ENCODE assay signal across 8 cellular contexts in genomic region chr4:98930311-98930865, GRCh38. TPM values are rescaled to one million over a fixed set of nuclear protein-coding genes. Genes with fewer than 3 reads are reported as not detected.
DNase-seq lines count a peak whose midpoint lies in the region; ATAC-seq and TF ChIP-seq lines count a peak whose summit lies in the region.

No MANE protein-coding gene starts in this region.

- TF ChIP-seq POLR2A in testis (IDR thresholded peaks at IDR 0.05): no peak

- peaks cover 26% of the 10 kb centered on the region for H4K20me1 ChIP-seq in hepatocyte (ENCODE audit: insufficient read depth, poor library complexity, severe bottlenecking)

- H2AFZ ChIP-seq in hepatocyte: no peak overlapping the region

- no peaks in the 10 kb centered on the region for H3K9me3 ChIP-seq in hepatocyte (ENCODE audit: low read depth)
- H3K9me3 ChIP-seq in testis: no peaks in the 10 kb centered on the region

- 97% methylated on average over 2 of the region's 2 CpGs for WGBS in hepatocyte (ENCODE audit: low lambda C conversion rate, missing lambda C conversion rate)
- 75 to 81% methylated on average over 2 of the region's 2 CpGs for whole genome bisulfite sequencing in testis, 2 donors

- no peaks in the 10 kb centered on the region for H3K9me2 ChIP-seq in hepatocyte (replicated peaks; ENCODE audit: insufficient read depth)

- no peak for TF ChIP-seq CTCF in activated CD8-positive, alpha-beta T cell treated with anti-CD3 and anti-CD28 coated beads for 36 hours (IDR thresholded peaks at IDR 0.05)
- TF ChIP-seq CTCF in hepatocyte (IDR thresholded peaks at IDR 0.05; ENCODE audit: poor library complexity): no peak
- TF ChIP-seq CTCF in testis (IDR thresholded peaks at IDR 0.05): no peak

- peaks cover 36% of the 10 kb centered on the region for H3K4me1 Mint-ChIP-seq in activated CD4-positive, alpha-beta T cell treated with anti-CD3 and anti-CD28 coated beads, Interleukin-2, amount 10 ng/mL, durations not matched to agents 7 days and 5 days
- H3K4me1 Mint-ChIP-seq in activated CD8-positive, alpha-beta T cell treated with anti-CD3 and anti-CD28 coated beads for 36 hours (ENCODE audit: low read depth): peaks cover 33% of the 10 kb centered on the region

- H3K4me2 ChIP-seq in hepatocyte: peak overlapping the region; percentile 74

- peak overlapping the region; percentile 87 for H3K4me3 Mint-ChIP-seq in activated CD4-positive, alpha-beta T cell treated with anti-CD3 and anti-CD28 coated beads, Interleukin-2, amount 10 ng/mL, durations not matched to agents 7 days and 5 days
- H3K4me3 Mint-ChIP-seq in activated CD8-positive, alpha-beta T cell treated with anti-CD3 and anti-CD28 coated beads for 36 hours: peak overlapping the region; percentile 88

- no peak overlapping the region for H3K4me3 ChIP-seq in hepatocyte
- peak overlapping the region in 1 of 2 donors; percentile 99 for H3K4me3 ChIP-seq in testis

- H3K36me3 ChIP-seq in hepatocyte (replicated peaks; ENCODE audit: insufficient read depth, low read depth) (no peaks in the 10 kb centered on the region), testis (ENCODE audit: low read depth, missing control alignments) (no peaks in the 10 kb centered on the region)

- DNase-seq in activated CD4-positive, alpha-beta T cell treated with anti-CD3 and anti-CD28 coated beads, Interleukin-2, amount 10 ng/mL, durations not matched to agents 7 days and 5 days: no peak
- no peak for DNase-seq in activated CD4-positive, alpha-beta T cell treated with anti-CD3 and anti-CD28 coated beads for 1 hour
- DNase-seq in activated CD8-positive, alpha-beta T cell treated with anti-CD3 and anti-CD28 coated beads for 36 hours: no peak
- no peak for DNase-seq in hepatocyte (ENCODE audit: low spot score)
- no peak for DNase-seq in testis
- DNase-seq in NCI-H446 (lab: John Stamatoyannopoulos, UW): no peak

- no peaks in the 10 kb centered on the region for H3K27me3 Mint-ChIP-seq in activated CD4-positive, alpha-beta T cell treated with anti-CD3 and anti-CD28 coated beads, Interleukin-2, amount 10 ng/mL, durations not matched to agents 7 days and 5 days
- no peaks in the 10 kb centered on the region for H3K27me3 Mint-ChIP-seq in activated CD8-positive, alpha-beta T cell treated with anti-CD3 and anti-CD28 coated beads for 36 hours

- intact Hi-C loops in activated CD8-positive, alpha-beta T cell treated with anti-CD3 and anti-CD28 coated beads for 36 hours (cut with micrococcal nuclease): no loop called here
- intact Hi-C loops in testis (cut with DNase I; ENCODE audit: low total_unique reads): no loop called here

- H3K36me3 Mint-ChIP-seq in activated CD4-positive, alpha-beta T cell treated with anti-CD3 and anti-CD28 coated beads, Interleukin-2, amount 10 ng/mL, durations not matched to agents 7 days and 5 days (ENCODE audit: low read depth): peaks cover 20% of the 10 kb centered on the region
- peaks cover 17% of the 10 kb centered on the region for H3K36me3 Mint-ChIP-seq in activated CD8-positive, alpha-beta T cell treated with anti-CD3 and anti-CD28 coated beads for 36 hours (ENCODE audit: low read depth)

- H3K27me3 ChIP-seq in hepatocyte: no peaks in the 10 kb centered on the region
- H3K27me3 ChIP-seq in testis: no peaks in the 10 kb centered on the region

- ATAC-seq in activated CD8-positive, alpha-beta T cell treated with anti-CD3 and anti-CD28 coated beads for 36 hours: no peak
- no peak for ATAC-seq in GM19397 (IDR thresholded peaks at IDR 0.05; ENCODE audit: unreplicated experiment)
- no peak for ATAC-seq in HG03460 (IDR thresholded peaks at IDR 0.05; ENCODE audit: unreplicated experiment)

- H3K9me3 Mint-ChIP-seq in activated CD4-positive, alpha-beta T cell treated with anti-CD3 and anti-CD28 coated beads, Interleukin-2, amount 10 ng/mL, durations not matched to agents 7 days and 5 days: no peaks in the 10 kb centered on the region
- no peaks in the 10 kb centered on the region for H3K9me3 Mint-ChIP-seq in activated CD8-positive, alpha-beta T cell treated with anti-CD3 and anti-CD28 coated beads for 36 hours

- peak overlapping the region; percentile 96 for H3K27ac Mint-ChIP-seq in activated CD4-positive, alpha-beta T cell treated with anti-CD3 and anti-CD28 coated beads, Interleukin-2, amount 10 ng/mL, durations not matched to agents 7 days and 5 days
- H3K27ac Mint-ChIP-seq in activated CD8-positive, alpha-beta T cell treated with anti-CD3 and anti-CD28 coated beads for 36 hours: peak overlapping the region; percentile 95

- H3K27ac ChIP-seq in hepatocyte (peak overlapping the region; percentile 95), testis (peak overlapping the region; percentile 90 to 98)

- H3K4me1 ChIP-seq in hepatocyte (ENCODE audit: insufficient read depth) (peaks cover 9% of the 10 kb centered on the region), testis (no peaks in the 10 kb centered on the region)

- POLR2A ChIA-PET in activated CD4-positive, alpha-beta T cell treated with anti-CD3 and anti-CD28 coated beads, Interleukin-2, amount 10 ng/mL, durations not matched to agents 7 days and 5 days (lab: Charles Lee): no interaction called here
- POLR2A ChIA-PET in activated CD8-positive, alpha-beta T cell treated with anti-CD3 and anti-CD28 coated beads for 36 hours (lab: Charles Lee): interaction anchor here (1.0 to 5.1 kb wide), 6 partner anchors 8 to 447 kb away, joined by 3 to 58 read pairs (median 7); partner anchors contain the start of gene METAP1

- CTCF ChIA-PET in activated CD4-positive, alpha-beta T cell treated with anti-CD3 and anti-CD28 coated beads, Interleukin-2, amount 10 ng/mL, durations not matched to agents 7 days and 5 days (lab: Charles Lee): interaction anchor here (0.6 to 3.3 kb wide), 5 partner anchors 10 to 745 kb away, joined by 3 to 16 read pairs (median 3); partner anchors contain the start of gene METAP1
- CTCF ChIA-PET in activated CD8-positive, alpha-beta T cell treated with anti-CD3 and anti-CD28 coated beads for 36 hours (lab: Charles Lee): interaction anchor here (0.7 to 3.2 kb wide), 4 partner anchors 15 to 126 kb away, joined by 3 to 27 read pairs (median 8); partner anchors contain the start of gene METAP1

- peaks cover 32% of the 10 kb centered on the region for H3K79me2 ChIP-seq in hepatocyte

RNA-seq across cellular contexts. Expression of gene EIF4E, which starts 1.5 kb away (rescaled TPM):
- total RNA-seq in activated CD4-positive, alpha-beta T cell treated with anti-CD3 and anti-CD28 coated beads, Interleukin-2, amount 10 ng/mL, durations not matched to agents 7 days and 5 days: 100 to 1,000 TPM in 1 of 2 experiments, 10 to 100 TPM in 1; 83.7 to 101 TPM
- 100 to 1,000 TPM; 118 to 121 TPM for total RNA-seq in activated CD8-positive, alpha-beta T cell treated with anti-CD3 and anti-CD28 coated beads for 36 hours
- 95.1 and 124 TPM in 2 replicates for total RNA-seq in hepatocyte
- polyA plus RNA-seq in hepatocyte: 109 and 122 TPM in 2 replicates
- total RNA-seq in testis: 100 to 1,000 TPM in 1 of 2 donors, 10 to 100 TPM in 1; 97.3 to 155 TPM
- 127 TPM for polyA plus RNA-seq in testis (ENCODE audit: insufficient read depth, low read depth, low replicate concordance)
